25 cellular contexts compared by ENCODE assay signal in genomic region chr10:132477066-132477397, GRCh38.
A peak's percentile ranks its signal among the peaks of the same experiment; 100 is the strongest.
DNase-seq lines count a peak whose midpoint lies in the region; ATAC-seq and TF ChIP-seq lines count a peak whose summit lies in the region.
"Had no signal": no experiment of that assay in that cellular context is flagged by ENCODE, and none has a peak within 500 bp of the region (broad histone marks: within the 10 kb centered on the region; RNA-seq: fewer than 3 reads in every experiment).

No MANE protein-coding gene starts in this region.

- no peaks in the 10 kb centered on the region for H3K36me3 Mint-ChIP-seq in activated T-cell treated with anti-CD3 and anti-CD28 coated beads, Interleukin-2, amount 50 U/mL, for 24 hours (ENCODE audit: low read depth)
- H3K36me3 Mint-ChIP-seq in activated T-cell treated with anti-CD3 and anti-CD28 coated beads, Interleukin-2, amount 50 U/mL, for 4 hours (ENCODE audit: insufficient read depth) = no peaks in the 10 kb centered on the region
- H3K36me3 Mint-ChIP-seq in T-helper 2 cell treated with Interferon-gamma antibody and Interleukin-4, amounts not matched to agents 5 μg/mL and 100 μg/mL, for 36 hours (ENCODE audit: low read depth) = no peaks in the 10 kb centered on the region
- H3K36me3 Mint-ChIP-seq: CD4-positive, CD25-positive, alpha-beta regulatory T cell had no signal

- no peak for TF ChIP-seq CTCF in upper lobe of right lung (IDR thresholded peaks at IDR 0.05)

- intact Hi-C loops in upper lobe of right lung (cut with DNase I) = no loop called here

- H3K36me3 ChIP-seq in Karpas-422 (ENCODE audit: insufficient read depth, low read length) = no peaks in the 10 kb centered on the region
- no peaks in the 10 kb centered on the region for H3K36me3 ChIP-seq in mesendoderm (ENCODE audit: control insufficient read depth, insufficient read depth, low read length)
- H3K36me3 ChIP-seq in upper lobe of right lung = no peaks in the 10 kb centered on the region
- H3K36me3 ChIP-seq: BE2C, HAP-1, MG63, SJSA1 had no signal

- WGBS in mesendoderm (ENCODE audit: extremely low coverage, insufficient coverage, low lambda C conversion rate) = no CpG with 5 or more reads among the region's 8 CpGs

- H3K56ac ChIP-seq in mesendoderm (ENCODE audit: low read length) = peak overlapping the region; percentile 25

- peaks cover 19% of the 10 kb centered on the region for H3K27me3 Mint-ChIP-seq in activated T-cell treated with anti-CD3 and anti-CD28 coated beads, Interleukin-2, amount 50 U/mL, for 24 hours
- H3K27me3 Mint-ChIP-seq in activated T-cell treated with anti-CD3 and anti-CD28 coated beads, Interleukin-2, amount 50 U/mL, for 4 hours (ENCODE audit: low read depth) = peaks cover 22% of the 10 kb centered on the region
- peaks cover 8% of the 10 kb centered on the region for H3K27me3 Mint-ChIP-seq in T-helper 2 cell treated with Interferon-gamma antibody and Interleukin-4, amounts not matched to agents 5 μg/mL and 100 μg/mL, for 36 hours (ENCODE audit: low read depth)

- no peak overlapping the region for H3K23ac ChIP-seq in mesendoderm (ENCODE audit: low read length)

- H3K27ac ChIP-seq in Karpas-422 (ENCODE audit: low read length) = peak overlapping the region; percentile 65
- no peak overlapping the region for H3K27ac ChIP-seq in mesendoderm (ENCODE audit: low read depth, low read length)
- no peak overlapping the region for H3K27ac ChIP-seq in upper lobe of right lung
- H3K27ac ChIP-seq: GM23248, SJSA1 had no signal

- H2AFZ ChIP-seq in Karpas-422 (ENCODE audit: low read length) = no peak overlapping the region
- H2AFZ ChIP-seq: GM23248 had no signal

- H2BK120ac ChIP-seq in mesendoderm (ENCODE audit: low read depth, low read length) = no peak overlapping the region

- no peak overlapping the region for H4K5ac ChIP-seq in mesendoderm (ENCODE audit: low read length)

- no peaks in the 10 kb centered on the region for H3K79me1 ChIP-seq in mesendoderm (ENCODE audit: low read length)

- H3K4me3 Mint-ChIP-seq in activated T-cell treated with anti-CD3 and anti-CD28 coated beads, Interleukin-2, amount 50 U/mL, for 24 hours = no peak overlapping the region
- no peak overlapping the region for H3K4me3 Mint-ChIP-seq in activated T-cell treated with anti-CD3 and anti-CD28 coated beads, Interleukin-2, amount 50 U/mL, for 4 hours
- H3K4me3 Mint-ChIP-seq in T-helper 2 cell treated with Interferon-gamma antibody and Interleukin-4, amounts not matched to agents 5 μg/mL and 100 μg/mL, for 36 hours = no peak overlapping the region
- H3K4me3 Mint-ChIP-seq: CD4-positive, CD25-positive, alpha-beta regulatory T cell; HFFc6 had no signal

- peak; percentile 3 for DNase-seq in activated T-cell treated with anti-CD3 and anti-CD28 coated beads, Interleukin-2, amount 50 U/mL, for 24 hours
- no peak for DNase-seq in activated T-cell treated with anti-CD3 and anti-CD28 coated beads, Interleukin-2, amount 50 U/mL, for 4 hours
- DNase-seq in Karpas-422 (no peak), mesendoderm (no peak), upper lobe of right lung (peak; percentile 45), NCI-H2081 (lab: John Stamatoyannopoulos, UW) (no peak)
- no peak for DNase-seq in T-helper 2 cell treated with Interferon-gamma antibody and Interleukin-4, amounts not matched to agents 5 μg/mL and 100 μg/mL, for 36 hours (ENCODE audit: low spot score)
- DNase-seq: 8988T; ACHN; BE2C; CD4-positive, CD25-positive, alpha-beta regulatory T cell; GM23248; HFFc6; KBM-7; MG63; NCI-H1105 treated with DMSO at 0.1 percent for 48 hours; NCI-H146; NCI-H1930; NCI-H446; NCI-H524 treated with DMSO at 0.1 percent for 48 hours; NCI-H82; NK-92 treated with Interleukin-12 subunit alpha and Interleukin-12 subunit beta, amount 100 ng/mL, for 24 hours; PC-3 had no signal

- H3K9ac ChIP-seq in Karpas-422 (ENCODE audit: low read length) (peak overlapping the region; percentile 70), mesendoderm (ENCODE audit: low read length) (no peak overlapping the region)
- H3K9ac ChIP-seq: GM23248 had no signal

- H3K27ac Mint-ChIP-seq in activated T-cell treated with anti-CD3 and anti-CD28 coated beads, Interleukin-2, amount 50 U/mL, for 24 hours = no peak overlapping the region
- H3K27ac Mint-ChIP-seq in T-helper 2 cell treated with Interferon-gamma antibody and Interleukin-4, amounts not matched to agents 5 μg/mL and 100 μg/mL, for 36 hours = no peak overlapping the region
- H3K27ac Mint-ChIP-seq: CD4-positive, CD25-positive, alpha-beta regulatory T cell; HFFc6 had no signal

- no peak overlapping the region for H2BK5ac ChIP-seq in mesendoderm (ENCODE audit: low read length)

- no peak overlapping the region for H4K8ac ChIP-seq in mesendoderm (ENCODE audit: low read depth, low read length)

- H3K4me3 ChIP-seq in Karpas-422 (ENCODE audit: low read length) (peak overlapping the region; percentile 49), mesendoderm (ENCODE audit: low read length) (no peak overlapping the region), upper lobe of right lung (no peak overlapping the region)
- H3K4me3 ChIP-seq: GM23248, HAP-1, MG63, SJSA1 had no signal

- H3K4me2 ChIP-seq in Karpas-422 (ENCODE audit: low read depth, low read length, poor library complexity, severe bottlenecking) = peak overlapping the region; percentile 64
- no peak overlapping the region for H3K4me2 ChIP-seq in mesendoderm (ENCODE audit: low read length)

- no peaks in the 10 kb centered on the region; the same call in 1 of the 2 replicates for H3K27me3 ChIP-seq in Karpas-422 (ENCODE audit: low read length)
- H3K27me3 ChIP-seq in mesendoderm (ENCODE audit: insufficient read depth, low read length, poor library complexity) = no peaks in the 10 kb centered on the region
- H3K27me3 ChIP-seq in upper lobe of right lung = no peaks in the 10 kb centered on the region
- H3K27me3 ChIP-seq: MG63, SJSA1 had no signal

- H3K79me2 ChIP-seq in Karpas-422 (ENCODE audit: low read length) (no peaks in the 10 kb centered on the region), mesendoderm (ENCODE audit: control insufficient read depth, insufficient read depth, low read length) (no peaks in the 10 kb centered on the region)

- H2BK15ac ChIP-seq in mesendoderm (replicated peaks; ENCODE audit: low read depth) = no peak overlapping the region

- no peak overlapping the region for H2AK5ac ChIP-seq in mesendoderm (ENCODE audit: low read length)

- H3K4me1 ChIP-seq in Karpas-422 (ENCODE audit: low read length) = peaks cover 58% of the 10 kb centered on the region
- H3K4me1 ChIP-seq in mesendoderm (ENCODE audit: control insufficient read depth, low read depth, low read length) = no peaks in the 10 kb centered on the region
- peaks cover 12% of the 10 kb centered on the region for H3K4me1 ChIP-seq in upper lobe of right lung
- H3K4me1 ChIP-seq: BE2C had no signal

- H3K4ac ChIP-seq in mesendoderm (ENCODE audit: low read depth, low read length) = no peak overlapping the region

- H4K20me1 ChIP-seq in Karpas-422 (ENCODE audit: insufficient read depth, low read depth, low read length) = no peaks in the 10 kb centered on the region

- ATAC-seq in activated T-cell treated with anti-CD3 and anti-CD28 coated beads, Interleukin-2, amount 50 U/mL, for 4 hours = no peak
- ATAC-seq in upper lobe of right lung = no peak
- ATAC-seq: PC-3 had no signal

- H3K4me1 Mint-ChIP-seq in activated T-cell treated with anti-CD3 and anti-CD28 coated beads, Interleukin-2, amount 50 U/mL, for 24 hours (ENCODE audit: low read depth) = no peaks in the 10 kb centered on the region
- no peaks in the 10 kb centered on the region for H3K4me1 Mint-ChIP-seq in activated T-cell treated with anti-CD3 and anti-CD28 coated beads, Interleukin-2, amount 50 U/mL, for 4 hours (ENCODE audit: low read depth)
- no peaks in the 10 kb centered on the region for H3K4me1 Mint-ChIP-seq in T-helper 2 cell treated with Interferon-gamma antibody and Interleukin-4, amounts not matched to agents 5 μg/mL and 100 μg/mL, for 36 hours (ENCODE audit: low read depth)
- H3K4me1 Mint-ChIP-seq: CD4-positive, CD25-positive, alpha-beta regulatory T cell had no signal

- H3K9me2 ChIP-seq in Karpas-422 (replicated peaks; ENCODE audit: insufficient read depth, low read length) = no peaks in the 10 kb centered on the region

- no peak overlapping the region for H3K18ac ChIP-seq in mesendoderm (ENCODE audit: low read length)

- no peaks in the 10 kb centered on the region for H3K9me3 ChIP-seq in Karpas-422 (ENCODE audit: low read length)
- H3K9me3 ChIP-seq in upper lobe of right lung = no peaks in the 10 kb centered on the region
- H3K9me3 ChIP-seq: BE2C, HAP-1, MG63, SJSA1 had no signal

- peaks cover 2% of the 10 kb centered on the region for H3K9me3 Mint-ChIP-seq in activated T-cell treated with anti-CD3 and anti-CD28 coated beads, Interleukin-2, amount 50 U/mL, for 24 hours
- no peaks in the 10 kb centered on the region for H3K9me3 Mint-ChIP-seq in activated T-cell treated with anti-CD3 and anti-CD28 coated beads, Interleukin-2, amount 50 U/mL, for 4 hours
- no peaks in the 10 kb centered on the region for H3K9me3 Mint-ChIP-seq in T-helper 2 cell treated with Interferon-gamma antibody and Interleukin-4, amounts not matched to agents 5 μg/mL and 100 μg/mL, for 36 hours
- H3K9me3 Mint-ChIP-seq: CD4-positive, CD25-positive, alpha-beta regulatory T cell had no signal

Comparison
In these comparisons a context has a peak if more than half of its experiments do, and no peak if none do; other contexts are left out.
1. DNase-seq: peak in activated T-cell treated with anti-CD3 and anti-CD28 coated beads, Interleukin-2, amount 50 U/mL, for 24 hours (single experiment) and upper lobe of right lung (single experiment); none in activated T-cell treated with anti-CD3 and anti-CD28 coated beads, Interleukin-2, amount 50 U/mL, for 4 hours (single experiment), Karpas-422 (single experiment), mesendoderm (single experiment), NCI-H2081 (0 of 2) and T-helper 2 cell treated with Interferon-gamma antibody and Interleukin-4, amounts not matched to agents 5 μg/mL and 100 μg/mL, for 36 hours (single experiment).